In genomic region chr4:9381012-9381534, GRCh38 we compare ENCODE assay signal across 8 cellular contexts. TPM values are rescaled to one million over a fixed set of nuclear protein-coding genes. Genes with fewer than 3 reads are reported as not detected.
DNase-seq lines count a peak whose midpoint lies in the region; ATAC-seq, FAIRE-seq and TF ChIP-seq lines count a peak whose summit lies in the region.
"Not testable (repeated sequence)": the region's sequence is repeated elsewhere in the genome, so short reads cannot be mapped to it uniquely, and the experiment has no call there.

No MANE protein-coding gene starts in this region.

- not testable (repeated sequence) for H3K56ac ChIP-seq in H1 (replicated peaks; ENCODE audit: insufficient read length, low read depth, low read length)

- H3K23me2 ChIP-seq in H1 (ENCODE audit: low read depth, low read length), result not testable (repeated sequence)

- not testable (repeated sequence) for H3K23ac ChIP-seq in H1 (ENCODE audit: insufficient read length)

- 73% methylated on average over 19 of the region's 36 CpGs; no CpG with 5 or more reads in 1 of the 2 experiments for WGBS in H1 (ENCODE audit: extremely low coverage in 1 of 2, insufficient coverage in 1 of 2, insufficient read length in 1 of 2, insufficient replicate concordance in 2 of 2, low coverage in 1 of 2, low lambda C conversion rate in 2 of 2, missing lambda C conversion rate in 1 of 2), 2 experiments

- DNase-seq in CD4-positive, CD25-positive, alpha-beta regulatory T cell, result peak; percentile 7 to 50 (median 41)
- DNase-seq in activated T-helper 1 cell treated with anti-CD3 and anti-CD28 coated beads, Interleukin-12 subunit alpha, Interleukin-12 subunit beta, Interleukin-2, Interleukin-4 antibody, amounts not matched to agents 30 ng/mL and 10 ng/mL and 1 ng/mL, durations not matched to agents 14 hours and 24 hours and 36 hours (ENCODE audit: low spot score), result peak; percentile 53
- DNase-seq in H1 (ENCODE audit: low read depth in 1 of 2, low spot score in 2 of 2) (peak in 1 of 2 experiments; percentile 66), kidney tubule cell (ENCODE audit: low spot score) (peak; percentile 10), posterior cingulate gyrus (peak; percentile 32 to 92 (median 55))
- DNase-seq in stimulated activated CD8-positive, alpha-beta memory T cell treated with anti-CD3 and anti-CD28 coated beads, Interleukin-7, amount 100 ng/mL, for 24 hours (ENCODE audit: low read depth), result peak; percentile 19

- not testable (repeated sequence) for H2AK5ac ChIP-seq in H1 (ENCODE audit: low read depth, low read length)

- not testable (repeated sequence) for H2BK12ac ChIP-seq in H1 (ENCODE audit: low read depth, low read length)

- not testable (repeated sequence) for H2BK120ac ChIP-seq in H1 (replicated peaks; ENCODE audit: low read depth, low read length)

- not testable (repeated sequence) for H3K4me1 ChIP-seq in CD4-positive, CD25-positive, alpha-beta regulatory T cell (ENCODE audit: control insufficient read depth, insufficient read depth, low read length, poor library complexity, severe bottlenecking); H1 (replicated peaks in 1 of 4; ENCODE audit: control insufficient read depth in 3 of 4, insufficient read depth in 4 of 4, low read length in 3 of 4)

- H3K27ac Mint-ChIP-seq in CD4-positive, CD25-positive, alpha-beta regulatory T cell; T-helper 1 cell treated with Interleukin-12 subunit alpha and Interleukin-12 subunit beta and Interleukin-4 antibody, amounts not matched to agents 30 μg/mL and 1 μg/mL, for 36 hours; activated T-helper 1 cell treated with anti-CD3 and anti-CD28 coated beads, Interleukin-12 subunit alpha, Interleukin-12 subunit beta, Interleukin-2, Interleukin-4 antibody, amounts not matched to agents 30 ng/mL and 10 ng/mL and 1 ng/mL, durations not matched to agents 14 hours and 24 hours and 36 hours: not testable (repeated sequence)

- H3K18ac ChIP-seq in H1 (ENCODE audit: extremely low read depth, low read length), result not testable (repeated sequence)

- H3K9ac ChIP-seq in H1 (replicated peaks in 1 of 4; ENCODE audit: extremely low read depth in 1 of 4, low read depth in 3 of 4, low read length in 3 of 4), result not testable (repeated sequence)

- H3K9me3 Mint-ChIP-seq in CD4-positive, CD25-positive, alpha-beta regulatory T cell; T-helper 1 cell treated with Interleukin-12 subunit alpha and Interleukin-12 subunit beta and Interleukin-4 antibody, amounts not matched to agents 30 μg/mL and 1 μg/mL, for 36 hours; activated T-helper 1 cell treated with anti-CD3 and anti-CD28 coated beads, Interleukin-12 subunit alpha, Interleukin-12 subunit beta, Interleukin-2, Interleukin-4 antibody, amounts not matched to agents 30 ng/mL and 10 ng/mL and 1 ng/mL, durations not matched to agents 14 hours and 24 hours and 36 hours: not testable (repeated sequence)

- not testable (repeated sequence) for TF ChIP-seq CTCF in H1 (IDR thresholded peaks at IDR 0.05; ENCODE audit: control extremely low read depth in 1 of 3, insufficient read depth in 1 of 3, low read depth in 1 of 3, low read length in 3 of 3)

- TF ChIP-seq POLR2A in H1 (IDR thresholded peaks at IDR 0.05; ENCODE audit: control extremely low read depth in 1 of 2, low read depth in 2 of 2, low read length in 2 of 2), result not testable (repeated sequence)

- not testable (repeated sequence) for H3K4me2 ChIP-seq in H1 (ENCODE audit: insufficient read depth in 1 of 2, low read depth in 2 of 2, low read length in 2 of 2)

- not testable (repeated sequence) for H3K9me3 ChIP-seq in CD4-positive, CD25-positive, alpha-beta regulatory T cell (ENCODE audit: control insufficient read depth in 2 of 2, low read length in 2 of 2)
- H3K9me3 ChIP-seq in H1 (ENCODE audit: insufficient read depth in 2 of 2, low read depth in 1 of 2, low read length in 1 of 2), result peaks cover 10 to 48% of the 10 kb centered on the region in 2 experiments; a peak in 3 of 4 replicates

- not testable (repeated sequence) for H3K36me3 Mint-ChIP-seq in CD4-positive, CD25-positive, alpha-beta regulatory T cell; T-helper 1 cell treated with Interleukin-12 subunit alpha and Interleukin-12 subunit beta and Interleukin-4 antibody, amounts not matched to agents 30 μg/mL and 1 μg/mL, for 36 hours (ENCODE audit: low read depth); activated T-helper 1 cell treated with anti-CD3 and anti-CD28 coated beads, Interleukin-12 subunit alpha, Interleukin-12 subunit beta, Interleukin-2, Interleukin-4 antibody, amounts not matched to agents 30 ng/mL and 10 ng/mL and 1 ng/mL, durations not matched to agents 14 hours and 24 hours and 36 hours (ENCODE audit: low read depth)

- H3K4me1 Mint-ChIP-seq in CD4-positive, CD25-positive, alpha-beta regulatory T cell; T-helper 1 cell treated with Interleukin-12 subunit alpha and Interleukin-12 subunit beta and Interleukin-4 antibody, amounts not matched to agents 30 μg/mL and 1 μg/mL, for 36 hours (ENCODE audit: low read depth); activated T-helper 1 cell treated with anti-CD3 and anti-CD28 coated beads, Interleukin-12 subunit alpha, Interleukin-12 subunit beta, Interleukin-2, Interleukin-4 antibody, amounts not matched to agents 30 ng/mL and 10 ng/mL and 1 ng/mL, durations not matched to agents 14 hours and 24 hours and 36 hours (ENCODE audit: low read depth): not testable (repeated sequence)

- H3K27ac ChIP-seq in CD4-positive, CD25-positive, alpha-beta regulatory T cell (ENCODE audit: insufficient read depth, low read length, poor library complexity, severe bottlenecking); H1 (ENCODE audit: low read depth, low read length): not testable (repeated sequence)

- H3K4me3 Mint-ChIP-seq in CD4-positive, CD25-positive, alpha-beta regulatory T cell, result peak overlapping the region in 3 of 4 donors; percentile 15 to 54 (median 22)
- H3K4me3 Mint-ChIP-seq in T-helper 1 cell treated with Interleukin-12 subunit alpha and Interleukin-12 subunit beta and Interleukin-4 antibody, amounts not matched to agents 30 μg/mL and 1 μg/mL, for 36 hours, result peak overlapping the region; percentile 37
- H3K4me3 Mint-ChIP-seq in activated T-helper 1 cell treated with anti-CD3 and anti-CD28 coated beads, Interleukin-12 subunit alpha, Interleukin-12 subunit beta, Interleukin-2, Interleukin-4 antibody, amounts not matched to agents 30 ng/mL and 10 ng/mL and 1 ng/mL, durations not matched to agents 14 hours and 24 hours and 36 hours, result peak overlapping the region; percentile 36

- H2BK15ac ChIP-seq in H1 (ENCODE audit: low read length), result not testable (repeated sequence)

- not testable (repeated sequence) for H4K91ac ChIP-seq in H1 (replicated peaks; ENCODE audit: insufficient read length, low read length)

- not testable (repeated sequence) for H4K8ac ChIP-seq in H1 (ENCODE audit: extremely low read depth, insufficient read depth, low read length)

- not testable (repeated sequence) for H2BK5ac ChIP-seq in H1 (ENCODE audit: low read depth, low read length)

- not testable (repeated sequence) for H3K79me2 ChIP-seq in H1 (ENCODE audit: control insufficient read depth in 1 of 2, insufficient read depth in 2 of 2, low read length in 2 of 2)

- not testable (repeated sequence) for H2BK20ac ChIP-seq in H1 (ENCODE audit: low read length)

- H2AFZ ChIP-seq in H1 (ENCODE audit: low read length), result not testable (repeated sequence)

- not testable (repeated sequence) for H3K4me3 ChIP-seq in CD4-positive, CD25-positive, alpha-beta regulatory T cell (ENCODE audit: low read depth, low read length); H1 (ENCODE audit: extremely low read depth in 1 of 4, insufficient read depth in 2 of 4, low read depth in 3 of 4, low read length in 4 of 4)

- not testable (repeated sequence) for H3K27me3 ChIP-seq in CD4-positive, CD25-positive, alpha-beta regulatory T cell (ENCODE audit: control insufficient read depth, insufficient read depth, low read length); H1 (replicated peaks in 1 of 4; ENCODE audit: control insufficient read depth in 3 of 4, extremely low read depth in 1 of 4, insufficient read depth in 3 of 4, low read length in 3 of 4)

- not testable (repeated sequence) for H3K4ac ChIP-seq in H1 (replicated peaks; ENCODE audit: insufficient read length, low read depth, low read length)

- TF ChIP-seq EP300 in H1 (IDR thresholded peaks at IDR 0.05; ENCODE audit: borderline replicate concordance in 1 of 2, low read depth in 2 of 2, low read length in 2 of 2), result not testable (repeated sequence)

- FAIRE-seq in H1 (lab: Jason Lieb, UNC), result not testable (repeated sequence)

- intact Hi-C loops in activated T-helper 1 cell treated with anti-CD3 and anti-CD28 coated beads, Interleukin-12 subunit alpha, Interleukin-12 subunit beta, Interleukin-2, Interleukin-4 antibody, amounts not matched to agents 30 ng/mL and 10 ng/mL and 1 ng/mL, durations not matched to agents 14 hours and 24 hours and 36 hours (cut with micrococcal nuclease); posterior cingulate gyrus (cut with DNase I): not testable (repeated sequence)

- not testable (repeated sequence) for H3K36me3 ChIP-seq in CD4-positive, CD25-positive, alpha-beta regulatory T cell (ENCODE audit: control insufficient read depth, insufficient read depth, low read length); H1 (ENCODE audit: control insufficient read depth in 2 of 4, insufficient read depth in 4 of 4, low read length in 3 of 4)

- CTCF ChIA-PET in H1 (lab: Charles Lee; ENCODE audit: partially characterized antibody), result not testable (repeated sequence)

- peak; percentile 3 to 9; a peak in 1 of 4 replicates for TF ChIP-seq RAD21 in H1 (IDR thresholded peaks at IDR 0.05 in 1 of 2, conservative IDR thresholded peaks at IDR 0.05 in 1 of 2; ENCODE audit: low read depth in 2 of 2, low read length in 2 of 2)

- POLR2A ChIA-PET in H1 (lab: Charles Lee; ENCODE audit: partially characterized antibody), result not testable (repeated sequence)

- not testable (repeated sequence) for H3K27me3 Mint-ChIP-seq in CD4-positive, CD25-positive, alpha-beta regulatory T cell; T-helper 1 cell treated with Interleukin-12 subunit alpha and Interleukin-12 subunit beta and Interleukin-4 antibody, amounts not matched to agents 30 μg/mL and 1 μg/mL, for 36 hours (ENCODE audit: low read depth); activated T-helper 1 cell treated with anti-CD3 and anti-CD28 coated beads, Interleukin-12 subunit alpha, Interleukin-12 subunit beta, Interleukin-2, Interleukin-4 antibody, amounts not matched to agents 30 ng/mL and 10 ng/mL and 1 ng/mL, durations not matched to agents 14 hours and 24 hours and 36 hours (ENCODE audit: insufficient read depth)

- not testable (repeated sequence) for H4K5ac ChIP-seq in H1 (ENCODE audit: insufficient read length, low read depth, low read length)

- not testable (repeated sequence) for H4K20me1 ChIP-seq in H1 (replicated peaks in 1 of 2; ENCODE audit: control insufficient read depth in 1 of 2, insufficient read depth in 2 of 2, low read length in 2 of 2)

- ATAC-seq in CD4-positive, CD25-positive, alpha-beta regulatory T cell (ENCODE audit: low read depth in 2 of 2), result not testable (repeated sequence)
- peak; percentile 69 for ATAC-seq in HG02885 (IDR thresholded peaks at IDR 0.05; ENCODE audit: poor library complexity, unreplicated experiment)

- not testable (repeated sequence) for H3K14ac ChIP-seq in H1 (ENCODE audit: insufficient read length)

- not testable (repeated sequence) for H3K79me1 ChIP-seq in H1 (ENCODE audit: low read depth, low read length)

RNA-seq across cellular contexts. Expression of gene USP17L30, which starts 18.1 kb away (rescaled TPM):
- not detected for total RNA-seq in CD4-positive, CD25-positive, alpha-beta regulatory T cell
- not detected for polyA plus RNA-seq in CD4-positive, CD25-positive, alpha-beta regulatory T cell
- total RNA-seq in activated T-helper 1 cell treated with anti-CD3 and anti-CD28 coated beads, Interleukin-12 subunit alpha, Interleukin-12 subunit beta, Interleukin-2, Interleukin-4 antibody, amounts not matched to agents 30 ng/mL and 10 ng/mL and 1 ng/mL, durations not matched to agents 14 hours and 24 hours and 36 hours, result not detected in 2 replicates
- total RNA-seq in H1 (2021; fragmentation: NEBNext Ultra II Directional; extraction: Animal tissue kit (Norgen Biotek cat#: 25700)), result not detected in 2 replicates
- polyA plus RNA-seq in H1 (2011; rRNA removed), result not detected in 2 replicates
- polyA plus RNA-seq in H1 (2011; cell fraction: cytosol; rRNA removed), result not detected
- not detected for polyA plus RNA-seq in H1 (2011; cell fraction: nucleus; rRNA removed)
- not detected in 4 replicates for polyA plus RNA-seq in H1 (2012, experiment 1 of 2)
- polyA plus RNA-seq in H1 (2012, experiment 2 of 2), result not detected
- polyA plus RNA-seq in H1 (2013, experiment 1 of 2), result not detected
- polyA plus RNA-seq in H1 (2013, experiment 2 of 2), result not detected
- polyA minus RNA-seq in H1 (2011; rRNA and poly(A)+ RNA removed), result not detected in 2 replicates
- not detected for polyA minus RNA-seq in H1 (2011; cell fraction: cytosol; rRNA and poly(A)+ RNA removed)
- polyA minus RNA-seq in H1 (2011; cell fraction: nucleus; rRNA and poly(A)+ RNA removed), result not detected

RNA-seq across cellular contexts. Expression of gene USP17L29, which starts 27.6 kb away (rescaled TPM):
- not detected for total RNA-seq in CD4-positive, CD25-positive, alpha-beta regulatory T cell
- polyA plus RNA-seq in CD4-positive, CD25-positive, alpha-beta regulatory T cell, result not detected
- total RNA-seq in activated T-helper 1 cell treated with anti-CD3 and anti-CD28 coated beads, Interleukin-12 subunit alpha, Interleukin-12 subunit beta, Interleukin-2, Interleukin-4 antibody, amounts not matched to agents 30 ng/mL and 10 ng/mL and 1 ng/mL, durations not matched to agents 14 hours and 24 hours and 36 hours, result not detected in 2 replicates
- not detected in 2 replicates for total RNA-seq in H1 (2021; fragmentation: NEBNext Ultra II Directional; extraction: Animal tissue kit (Norgen Biotek cat#: 25700))
- not detected in 2 replicates for polyA plus RNA-seq in H1 (2011; rRNA removed)
- polyA plus RNA-seq in H1 (2011; cell fraction: cytosol; rRNA removed), result not detected
- not detected for polyA plus RNA-seq in H1 (2011; cell fraction: nucleus; rRNA removed)
- polyA plus RNA-seq in H1 (2012, experiment 1 of 2), result not detected in 4 replicates
- not detected for polyA plus RNA-seq in H1 (2012, experiment 2 of 2)
- not detected for polyA plus RNA-seq in H1 (2013, experiment 1 of 2)
- polyA plus RNA-seq in H1 (2013, experiment 2 of 2), result not detected
- not detected in 2 replicates for polyA minus RNA-seq in H1 (2011; rRNA and poly(A)+ RNA removed)
- not detected for polyA minus RNA-seq in H1 (2011; cell fraction: cytosol; rRNA and poly(A)+ RNA removed)
- not detected for polyA minus RNA-seq in H1 (2011; cell fraction: nucleus; rRNA and poly(A)+ RNA removed)

RNA-seq across cellular contexts. Expression of gene USP17L28, which starts 32.4 kb away (rescaled TPM):
- total RNA-seq in CD4-positive, CD25-positive, alpha-beta regulatory T cell, result not detected
- polyA plus RNA-seq in CD4-positive, CD25-positive, alpha-beta regulatory T cell, result not detected
- not detected in 2 replicates for total RNA-seq in activated T-helper 1 cell treated with anti-CD3 and anti-CD28 coated beads, Interleukin-12 subunit alpha, Interleukin-12 subunit beta, Interleukin-2, Interleukin-4 antibody, amounts not matched to agents 30 ng/mL and 10 ng/mL and 1 ng/mL, durations not matched to agents 14 hours and 24 hours and 36 hours
- total RNA-seq in H1 (2021; fragmentation: NEBNext Ultra II Directional; extraction: Animal tissue kit (Norgen Biotek cat#: 25700)), result not detected in 2 replicates
- not detected in 2 replicates for polyA plus RNA-seq in H1 (2011; rRNA removed)
- polyA plus RNA-seq in H1 (2011; cell fraction: cytosol; rRNA removed), result not detected
- not detected for polyA plus RNA-seq in H1 (2011; cell fraction: nucleus; rRNA removed)
- not detected in 4 replicates for polyA plus RNA-seq in H1 (2012, experiment 1 of 2)
- polyA plus RNA-seq in H1 (2012, experiment 2 of 2), result not detected
- polyA plus RNA-seq in H1 (2013, experiment 1 of 2), result not detected
- not detected for polyA plus RNA-seq in H1 (2013, experiment 2 of 2)
- not detected in 2 replicates for polyA minus RNA-seq in H1 (2011; rRNA and poly(A)+ RNA removed)
- not detected for polyA minus RNA-seq in H1 (2011; cell fraction: cytosol; rRNA and poly(A)+ RNA removed)
- polyA minus RNA-seq in H1 (2011; cell fraction: nucleus; rRNA and poly(A)+ RNA removed), result not detected

RNA-seq across cellular contexts. Expression of gene USP17L27, which starts 37.1 kb away (rescaled TPM):
- not detected for total RNA-seq in CD4-positive, CD25-positive, alpha-beta regulatory T cell
- not detected for polyA plus RNA-seq in CD4-positive, CD25-positive, alpha-beta regulatory T cell
- total RNA-seq in activated T-helper 1 cell treated with anti-CD3 and anti-CD28 coated beads, Interleukin-12 subunit alpha, Interleukin-12 subunit beta, Interleukin-2, Interleukin-4 antibody, amounts not matched to agents 30 ng/mL and 10 ng/mL and 1 ng/mL, durations not matched to agents 14 hours and 24 hours and 36 hours, result not detected in 2 replicates
- not detected in 2 replicates for total RNA-seq in H1 (2021; fragmentation: NEBNext Ultra II Directional; extraction: Animal tissue kit (Norgen Biotek cat#: 25700))
- not detected in 2 replicates for polyA plus RNA-seq in H1 (2011; rRNA removed)
- polyA plus RNA-seq in H1 (2011; cell fraction: cytosol; rRNA removed), result not detected
- polyA plus RNA-seq in H1 (2011; cell fraction: nucleus; rRNA removed), result not detected
- not detected in 4 replicates for polyA plus RNA-seq in H1 (2012, experiment 1 of 2)
- not detected for polyA plus RNA-seq in H1 (2012, experiment 2 of 2)
- not detected for polyA plus RNA-seq in H1 (2013, experiment 1 of 2)
- polyA plus RNA-seq in H1 (2013, experiment 2 of 2), result not detected
- not detected in 2 replicates for polyA minus RNA-seq in H1 (2011; rRNA and poly(A)+ RNA removed)
- polyA minus RNA-seq in H1 (2011; cell fraction: cytosol; rRNA and poly(A)+ RNA removed), result not detected
- not detected for polyA minus RNA-seq in H1 (2011; cell fraction: nucleus; rRNA and poly(A)+ RNA removed)

RNA-seq across cellular contexts. Expression of gene USP17L5, which starts 41.9 kb away (rescaled TPM):
- not detected for total RNA-seq in CD4-positive, CD25-positive, alpha-beta regulatory T cell
- not detected for polyA plus RNA-seq in CD4-positive, CD25-positive, alpha-beta regulatory T cell
- not detected in 2 replicates for total RNA-seq in activated T-helper 1 cell treated with anti-CD3 and anti-CD28 coated beads, Interleukin-12 subunit alpha, Interleukin-12 subunit beta, Interleukin-2, Interleukin-4 antibody, amounts not matched to agents 30 ng/mL and 10 ng/mL and 1 ng/mL, durations not matched to agents 14 hours and 24 hours and 36 hours
- not detected in 2 replicates for total RNA-seq in H1 (2021; fragmentation: NEBNext Ultra II Directional; extraction: Animal tissue kit (Norgen Biotek cat#: 25700))
- polyA plus RNA-seq in H1 (2011; rRNA removed), result not detected in 2 replicates
- polyA plus RNA-seq in H1 (2011; cell fraction: cytosol; rRNA removed), result not detected
- polyA plus RNA-seq in H1 (2011; cell fraction: nucleus; rRNA removed), result not detected
- not detected in 4 replicates for polyA plus RNA-seq in H1 (2012, experiment 1 of 2)
- not detected for polyA plus RNA-seq in H1 (2012, experiment 2 of 2)
- polyA plus RNA-seq in H1 (2013, experiment 1 of 2), result not detected
- not detected for polyA plus RNA-seq in H1 (2013, experiment 2 of 2)
- not detected in 2 replicates for polyA minus RNA-seq in H1 (2011; rRNA and poly(A)+ RNA removed)
- polyA minus RNA-seq in H1 (2011; cell fraction: cytosol; rRNA and poly(A)+ RNA removed), result not detected
- not detected for polyA minus RNA-seq in H1 (2011; cell fraction: nucleus; rRNA and poly(A)+ RNA removed)
